8 cellular contexts compared by ENCODE assay signal in the genomic region with DNA sequence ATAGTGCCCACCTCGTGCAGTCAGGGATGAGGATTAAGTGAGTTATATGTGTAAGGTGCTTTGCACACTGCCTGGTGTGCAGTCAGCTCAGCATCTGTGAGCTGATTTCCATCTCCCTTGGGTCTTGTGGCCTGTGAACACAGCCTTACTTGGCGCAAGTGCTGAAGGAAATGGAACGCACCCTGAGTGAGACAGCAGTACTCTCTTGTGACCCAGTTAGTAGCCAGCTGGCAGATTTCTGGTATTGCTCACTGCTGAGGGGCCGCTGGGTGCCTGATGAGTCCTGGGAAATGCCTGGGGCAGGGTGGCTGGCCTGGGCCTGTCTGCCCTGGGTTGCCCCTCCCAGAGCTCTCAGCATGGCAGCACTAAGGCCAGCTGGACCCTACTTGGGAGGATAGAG.
DNase-seq lines count a peak whose midpoint lies in the region; ATAC-seq and TF ChIP-seq lines count a peak whose summit lies in the region.

No MANE protein-coding gene starts in this region.

- peak overlapping the region in 1 of 3 donors; percentile 22 for H3K4me3 ChIP-seq in skeletal muscle tissue (ENCODE audit: low read length in 3 of 3)

- no peaks in the 10 kb centered on the region for H3K36me3 ChIP-seq in skeletal muscle tissue (ENCODE audit: control insufficient read depth in 3 of 3, insufficient read depth in 3 of 3, low read length in 3 of 3)

- no peaks in the 10 kb centered on the region for H3K9me3 ChIP-seq in skeletal muscle tissue (ENCODE audit: control insufficient read depth in 3 of 3, low read length in 3 of 3)

- DNase-seq in GM19238 (ENCODE audit: insufficient read length, low spot score) = peak; percentile 44
- DNase-seq in chondrocyte (ENCODE audit: low spot score) = no peak
- no peak for DNase-seq in endothelial cell (ENCODE audit: low spot score)
- DNase-seq in activated CD8-positive, alpha-beta memory T cell treated with anti-CD3 and anti-CD28 coated beads, Interleukin-2, amount 50 U/mL, for 48 hours = no peak
- no peak for DNase-seq in G401 (ENCODE audit: low spot score)
- no peak for DNase-seq in NCI-H187 treated with DMSO at 0.1 percent for 48 hours (lab: John Stamatoyannopoulos, UW)

- H3K9me3 Mint-ChIP-seq in chondrocyte (ENCODE audit: low read depth) (no peaks in the 10 kb centered on the region), endothelial cell (ENCODE audit: unreplicated experiment) (no peaks in the 10 kb centered on the region)

- H3K27me3 Mint-ChIP-seq in chondrocyte (ENCODE audit: low read depth) = peaks cover 1% of the 10 kb centered on the region
- peaks cover 5% of the 10 kb centered on the region for H3K27me3 Mint-ChIP-seq in endothelial cell (ENCODE audit: unreplicated experiment)

- peak overlapping the region in 1 of 3 donors; percentile 66 for H3K9ac ChIP-seq in skeletal muscle tissue (ENCODE audit: low read depth in 1 of 3, low read length in 3 of 3)

- H3K27me3 ChIP-seq in skeletal muscle tissue (ENCODE audit: control insufficient read depth in 3 of 3, insufficient read depth in 3 of 3, low read length in 3 of 3) = no peaks in the 10 kb centered on the region

- peak; percentile 94 for ATAC-seq in HG03354 (IDR thresholded peaks at IDR 0.05; ENCODE audit: poor library complexity, severe bottlenecking, unreplicated experiment)

- H3K4me1 Mint-ChIP-seq in chondrocyte (ENCODE audit: low read depth) = peaks cover 10% of the 10 kb centered on the region
- H3K4me1 Mint-ChIP-seq in endothelial cell (ENCODE audit: unreplicated experiment) = peaks cover 4% of the 10 kb centered on the region

- H3K27ac Mint-ChIP-seq in chondrocyte (ENCODE audit: unreplicated experiment) (peak overlapping the region; percentile 28), endothelial cell (ENCODE audit: unreplicated experiment) (no peak overlapping the region)

- H3K27ac ChIP-seq in skeletal muscle tissue (ENCODE audit: low read depth, low read length) = peak overlapping the region; percentile 68

- H3K36me3 Mint-ChIP-seq in chondrocyte (ENCODE audit: low read depth) = no peaks in the 10 kb centered on the region
- H3K36me3 Mint-ChIP-seq in endothelial cell (ENCODE audit: low read depth, unreplicated experiment) = peaks cover 3% of the 10 kb centered on the region

- H3K4me1 ChIP-seq in skeletal muscle tissue (ENCODE audit: control insufficient read depth in 3 of 3, insufficient read depth in 3 of 3, low read length in 3 of 3) = peaks cover 16 to 27% (median 21%) of the 10 kb centered on the region in 3 donors

- no peak for TF ChIP-seq CTCF in chondrocyte (IDR thresholded peaks at IDR 0.05)
- TF ChIP-seq CTCF in endothelial cell (IDR thresholded peaks at IDR 0.05; ENCODE audit: unreplicated experiment) = no peak

- H3K4me3 Mint-ChIP-seq in chondrocyte (ENCODE audit: unreplicated experiment) (no peak overlapping the region), endothelial cell (ENCODE audit: unreplicated experiment) (no peak overlapping the region)

- in situ Hi-C loops in G401 (cut with HindIII; ENCODE audit: low sequenced_read_pairs) = no loop called here
